In the genomic region with DNA sequence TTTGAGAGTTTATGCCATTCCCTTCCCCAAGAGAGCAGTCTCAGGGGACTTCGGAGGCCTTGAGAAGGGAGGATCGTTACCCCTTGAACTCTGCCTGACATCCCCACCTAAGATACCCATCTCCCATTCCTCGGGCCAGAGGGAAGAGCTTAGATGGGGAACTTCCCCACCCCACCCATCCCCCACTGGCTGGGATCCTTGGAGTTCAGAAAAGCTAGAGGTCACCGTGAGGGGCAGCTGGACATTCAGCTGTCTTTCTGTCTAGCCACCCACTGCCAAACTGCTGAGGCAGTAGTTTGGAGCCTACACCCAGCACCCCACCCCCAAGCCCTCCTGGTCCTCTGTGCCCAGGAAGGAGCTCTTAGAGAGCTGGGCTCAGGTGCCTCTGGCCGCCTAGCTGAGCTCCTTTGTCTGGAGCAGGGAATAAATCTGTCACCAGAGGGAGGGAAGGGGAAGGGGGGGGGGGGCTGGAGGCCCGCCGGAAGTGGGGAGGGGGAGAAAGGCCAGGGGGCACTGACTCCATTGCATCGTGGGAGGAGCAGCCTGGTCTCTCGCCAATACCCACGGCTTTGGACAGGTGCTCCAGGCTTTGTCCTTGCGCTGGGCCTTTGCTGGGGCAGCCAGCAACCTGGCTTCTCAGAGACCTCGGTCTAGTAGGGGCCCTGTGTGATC, we compare ENCODE assay signal across 2 cellular contexts.
TF ChIP-seq lines count a peak whose summit lies in the region.

No MANE protein-coding gene starts in this region.

TF ChIP-seq in HCT116, 20 proteins besides CTCF, POLR2A, EP300 and RAD21:
- TF ChIP-seq, protein P1, sequence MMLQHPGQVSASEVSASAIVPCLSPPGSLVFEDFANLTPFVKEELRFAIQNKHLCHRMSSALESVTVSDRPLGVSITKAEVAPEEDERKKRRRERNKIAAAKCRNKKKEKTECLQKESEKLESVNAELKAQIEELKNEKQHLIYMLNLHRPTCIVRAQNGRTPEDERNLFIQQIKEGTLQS (IDR thresholded peaks at IDR 0.05): no peak
- TF ChIP-seq YY1 (IDR thresholded peaks at IDR 0.05; ENCODE audit: extremely low read depth, insufficient replicate concordance, low read depth, low read length): no peak

TF ChIP-seq in K562, 482 proteins besides CTCF, POLR2A, EP300 and RAD21:
- TF ChIP-seq, protein P2, sequence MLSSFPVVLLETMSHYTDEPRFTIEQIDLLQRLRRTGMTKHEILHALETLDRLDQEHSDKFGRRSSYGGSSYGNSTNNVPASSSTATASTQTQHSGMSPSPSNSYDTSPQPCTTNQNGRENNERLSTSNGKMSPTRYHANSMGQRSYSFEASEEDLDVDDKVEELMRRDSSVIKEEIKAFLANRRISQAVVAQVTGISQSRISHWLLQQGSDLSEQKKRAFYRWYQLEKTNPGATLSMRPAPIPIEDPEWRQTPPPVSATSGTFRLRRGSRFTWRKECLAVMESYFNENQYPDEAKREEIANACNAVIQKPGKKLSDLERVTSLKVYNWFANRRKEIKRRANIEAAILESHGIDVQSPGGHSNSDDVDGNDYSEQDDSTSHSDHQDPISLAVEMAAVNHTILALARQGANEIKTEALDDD (IDR thresholded peaks at IDR 0.05): no peak
- TF ChIP-seq HDAC6 (IDR thresholded peaks at IDR 0.05; ENCODE audit: low read depth, low read length): no peak
- no peak for TF ChIP-seq ZNF444 (CRISPR knock-in tag; IDR thresholded peaks at IDR 0.05)
- TF ChIP-seq KLF13 (tag; IDR thresholded peaks at IDR 0.05; ENCODE audit: borderline replicate concordance, low read depth): no peak
- TF ChIP-seq, protein P3, sequence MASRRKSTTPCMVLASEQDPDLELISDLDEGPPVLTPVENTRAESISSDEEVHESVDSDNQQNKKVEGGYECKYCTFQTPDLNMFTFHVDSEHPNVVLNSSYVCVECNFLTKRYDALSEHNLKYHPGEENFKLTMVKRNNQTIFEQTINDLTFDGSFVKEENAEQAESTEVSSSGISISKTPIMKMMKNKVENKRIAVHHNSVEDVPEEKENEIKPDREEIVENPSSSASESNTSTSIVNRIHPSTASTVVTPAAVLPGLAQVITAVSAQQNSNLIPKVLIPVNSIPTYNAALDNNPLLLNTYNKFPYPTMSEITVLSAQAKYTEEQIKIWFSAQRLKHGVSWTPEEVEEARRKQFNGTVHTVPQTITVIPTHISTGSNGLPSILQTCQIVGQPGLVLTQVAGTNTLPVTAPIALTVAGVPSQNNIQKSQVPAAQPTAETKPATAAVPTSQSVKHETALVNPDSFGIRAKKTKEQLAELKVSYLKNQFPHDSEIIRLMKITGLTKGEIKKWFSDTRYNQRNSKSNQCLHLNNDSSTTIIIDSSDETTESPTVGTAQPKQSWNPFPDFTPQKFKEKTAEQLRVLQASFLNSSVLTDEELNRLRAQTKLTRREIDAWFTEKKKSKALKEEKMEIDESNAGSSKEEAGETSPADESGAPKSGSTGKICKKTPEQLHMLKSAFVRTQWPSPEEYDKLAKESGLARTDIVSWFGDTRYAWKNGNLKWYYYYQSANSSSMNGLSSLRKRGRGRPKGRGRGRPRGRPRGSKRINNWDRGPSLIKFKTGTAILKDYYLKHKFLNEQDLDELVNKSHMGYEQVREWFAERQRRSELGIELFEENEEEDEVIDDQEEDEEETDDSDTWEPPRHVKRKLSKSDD (conservative IDR thresholded peaks at IDR 0.05; ENCODE audit: low read length): no peak
- no peak for TF ChIP-seq SIX5 (IDR thresholded peaks at IDR 0.05; ENCODE audit: borderline replicate concordance in 1 of 2, insufficient read depth in 1 of 2, low read depth in 1 of 2, low read length in 2 of 2)
- TF ChIP-seq, protein P4, sequence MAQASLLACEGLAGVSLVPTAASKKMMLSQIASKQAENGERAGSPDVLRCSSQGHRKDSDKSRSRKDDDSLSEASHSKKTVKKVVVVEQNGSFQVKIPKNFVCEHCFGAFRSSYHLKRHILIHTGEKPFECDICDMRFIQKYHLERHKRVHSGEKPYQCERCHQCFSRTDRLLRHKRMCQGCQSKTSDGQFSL (CRISPR knock-in tag; IDR thresholded peaks at IDR 0.05): 0 out of 2 replicates have a peak, but pooled peaks have one; percentile 4
- TF ChIP-seq, protein P4 (tag; IDR thresholded peaks at IDR 0.05): peak in 1 of 2 experiments; percentile 66; a peak in 1 of 4 replicates
- peak; percentile 32 for TF ChIP-seq MEIS2 (IDR thresholded peaks at IDR 0.05; ENCODE audit: partially characterized antibody)
- TF ChIP-seq GABPA (tag; conservative IDR thresholded peaks at IDR 0.05; ENCODE audit: low read depth): peak; percentile 45
- TF ChIP-seq, protein P5, sequence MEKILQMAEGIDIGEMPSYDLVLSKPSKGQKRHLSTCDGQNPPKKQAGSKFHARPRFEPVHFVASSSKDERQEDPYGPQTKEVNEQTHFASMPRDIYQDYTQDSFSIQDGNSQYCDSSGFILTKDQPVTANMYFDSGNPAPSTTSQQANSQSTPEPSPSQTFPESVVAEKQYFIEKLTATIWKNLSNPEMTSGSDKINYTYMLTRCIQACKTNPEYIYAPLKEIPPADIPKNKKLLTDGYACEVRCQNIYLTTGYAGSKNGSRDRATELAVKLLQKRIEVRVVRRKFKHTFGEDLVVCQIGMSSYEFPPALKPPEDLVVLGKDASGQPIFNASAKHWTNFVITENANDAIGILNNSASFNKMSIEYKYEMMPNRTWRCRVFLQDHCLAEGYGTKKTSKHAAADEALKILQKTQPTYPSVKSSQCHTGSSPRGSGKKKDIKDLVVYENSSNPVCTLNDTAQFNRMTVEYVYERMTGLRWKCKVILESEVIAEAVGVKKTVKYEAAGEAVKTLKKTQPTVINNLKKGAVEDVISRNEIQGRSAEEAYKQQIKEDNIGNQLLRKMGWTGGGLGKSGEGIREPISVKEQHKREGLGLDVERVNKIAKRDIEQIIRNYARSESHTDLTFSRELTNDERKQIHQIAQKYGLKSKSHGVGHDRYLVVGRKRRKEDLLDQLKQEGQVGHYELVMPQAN (IDR thresholded peaks at IDR 0.05; ENCODE audit: borderline replicate concordance): no peak
- TF ChIP-seq ZNF316 (IDR thresholded peaks at IDR 0.05): 0 out of 2 replicates have a peak, but pooled peaks have one; percentile 2
- no peak for TF ChIP-seq SMARCE1 (IDR thresholded peaks at IDR 0.05)
